In the genomic region with DNA sequence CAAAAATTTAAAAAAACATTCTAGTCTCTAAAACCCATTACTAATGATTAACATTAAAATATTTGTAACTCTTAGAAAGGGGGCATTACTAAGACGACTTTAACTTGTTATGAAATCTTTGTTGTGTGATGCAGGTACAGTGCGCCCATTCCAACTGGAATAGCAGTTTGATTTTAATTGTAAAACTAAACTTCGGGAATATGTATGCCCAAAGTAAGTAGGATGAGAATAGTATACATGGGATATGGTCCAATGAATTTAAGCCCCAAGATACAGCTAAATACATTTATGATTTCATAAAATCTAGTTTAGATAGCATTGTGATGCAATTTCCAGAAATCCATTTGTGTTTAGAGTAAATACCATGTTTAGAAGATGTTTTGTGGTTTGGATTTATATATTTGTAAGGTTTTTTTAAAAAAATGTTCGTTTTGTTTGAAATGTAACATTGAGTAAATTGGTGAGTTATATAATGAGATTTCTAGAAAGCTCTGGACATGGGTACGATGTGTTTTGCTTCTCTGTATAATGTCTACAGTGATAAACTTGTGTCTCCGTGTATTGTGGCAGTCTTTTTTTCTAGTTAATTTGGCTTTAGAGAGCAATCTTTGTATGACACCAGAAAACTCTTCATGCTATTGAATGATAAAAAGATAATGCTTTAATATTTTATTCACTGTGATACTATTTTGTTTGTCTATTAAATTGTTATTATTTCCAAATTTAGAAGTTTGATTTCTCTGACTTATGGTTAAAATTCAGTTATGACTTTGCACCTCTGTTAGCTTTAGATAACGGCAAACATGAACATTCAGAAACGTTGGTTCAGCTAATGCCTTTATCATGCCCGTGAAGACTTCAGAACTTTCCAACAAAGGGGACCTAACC, we compare ENCODE assay signal across 1 cellular context.
A peak's percentile ranks its signal among the peaks of the same experiment; 100 is the strongest.
TF ChIP-seq lines count a peak whose summit lies in the region.

No MANE protein-coding gene starts in this region.

TF ChIP-seq in K562, 482 proteins besides CTCF, POLR2A, EP300 and RAD21 (continued from another document and continues in another):
- no peak for TF ChIP-seq E2F3 (CRISPR knock-in tag; IDR thresholded peaks at IDR 0.05)
- TF ChIP-seq CBX2 (IDR thresholded peaks at IDR 0.05; ENCODE audit: insufficient read depth, low read length, poor library complexity, severe bottlenecking), result no peak
- TF ChIP-seq HDAC2 (IDR thresholded peaks at IDR 0.05), result no peak
- TF ChIP-seq, protein P1, sequence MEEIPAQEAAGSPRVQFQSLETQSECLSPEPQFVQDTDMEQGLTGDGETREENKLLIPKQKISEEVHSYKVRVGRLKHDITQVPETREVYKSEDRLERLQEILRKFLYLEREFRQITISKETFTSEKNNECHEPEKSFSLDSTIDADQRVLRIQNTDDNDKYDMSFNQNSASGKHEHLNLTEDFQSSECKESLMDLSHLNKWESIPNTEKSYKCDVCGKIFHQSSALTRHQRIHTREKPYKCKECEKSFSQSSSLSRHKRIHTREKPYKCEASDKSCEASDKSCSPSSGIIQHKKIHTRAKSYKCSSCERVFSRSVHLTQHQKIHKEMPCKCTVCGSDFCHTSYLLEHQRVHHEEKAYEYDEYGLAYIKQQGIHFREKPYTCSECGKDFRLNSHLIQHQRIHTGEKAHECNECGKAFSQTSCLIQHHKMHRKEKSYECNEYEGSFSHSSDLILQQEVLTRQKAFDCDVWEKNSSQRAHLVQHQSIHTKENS (CRISPR knock-in tag; IDR thresholded peaks at IDR 0.05), result no peak
- TF ChIP-seq, protein P2, sequence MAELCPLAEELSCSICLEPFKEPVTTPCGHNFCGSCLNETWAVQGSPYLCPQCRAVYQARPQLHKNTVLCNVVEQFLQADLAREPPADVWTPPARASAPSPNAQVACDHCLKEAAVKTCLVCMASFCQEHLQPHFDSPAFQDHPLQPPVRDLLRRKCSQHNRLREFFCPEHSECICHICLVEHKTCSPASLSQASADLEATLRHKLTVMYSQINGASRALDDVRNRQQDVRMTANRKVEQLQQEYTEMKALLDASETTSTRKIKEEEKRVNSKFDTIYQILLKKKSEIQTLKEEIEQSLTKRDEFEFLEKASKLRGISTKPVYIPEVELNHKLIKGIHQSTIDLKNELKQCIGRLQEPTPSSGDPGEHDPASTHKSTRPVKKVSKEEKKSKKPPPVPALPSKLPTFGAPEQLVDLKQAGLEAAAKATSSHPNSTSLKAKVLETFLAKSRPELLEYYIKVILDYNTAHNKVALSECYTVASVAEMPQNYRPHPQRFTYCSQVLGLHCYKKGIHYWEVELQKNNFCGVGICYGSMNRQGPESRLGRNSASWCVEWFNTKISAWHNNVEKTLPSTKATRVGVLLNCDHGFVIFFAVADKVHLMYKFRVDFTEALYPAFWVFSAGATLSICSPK (IDR thresholded peaks at IDR 0.05; ENCODE audit: borderline replicate concordance), result no peak
- TF ChIP-seq TBL1XR1 (IDR thresholded peaks at IDR 0.05; ENCODE audit: low read length in 2 of 2), result peak in 1 of 2 experiments; percentile 48; a peak in 1 of 4 replicates
- TF ChIP-seq ZZZ3 (IDR thresholded peaks at IDR 0.05), result no peak
- no peak for TF ChIP-seq PTBP1 (IDR thresholded peaks at IDR 0.05; ENCODE audit: low read depth, low read length)
- peak; percentile 86 for TF ChIP-seq NCOR1 (IDR thresholded peaks at IDR 0.05)
- TF ChIP-seq, protein P3, sequence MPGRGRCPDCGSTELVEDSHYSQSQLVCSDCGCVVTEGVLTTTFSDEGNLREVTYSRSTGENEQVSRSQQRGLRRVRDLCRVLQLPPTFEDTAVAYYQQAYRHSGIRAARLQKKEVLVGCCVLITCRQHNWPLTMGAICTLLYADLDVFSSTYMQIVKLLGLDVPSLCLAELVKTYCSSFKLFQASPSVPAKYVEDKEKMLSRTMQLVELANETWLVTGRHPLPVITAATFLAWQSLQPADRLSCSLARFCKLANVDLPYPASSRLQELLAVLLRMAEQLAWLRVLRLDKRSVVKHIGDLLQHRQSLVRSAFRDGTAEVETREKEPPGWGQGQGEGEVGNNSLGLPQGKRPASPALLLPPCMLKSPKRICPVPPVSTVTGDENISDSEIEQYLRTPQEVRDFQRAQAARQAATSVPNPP (IDR thresholded peaks at IDR 0.05; ENCODE audit: borderline replicate concordance, insufficient read depth, insufficient read length), result no peak
- no peak for TF ChIP-seq SREBF2 (CRISPR knock-in tag; IDR thresholded peaks at IDR 0.05)
- TF ChIP-seq, protein P4, sequence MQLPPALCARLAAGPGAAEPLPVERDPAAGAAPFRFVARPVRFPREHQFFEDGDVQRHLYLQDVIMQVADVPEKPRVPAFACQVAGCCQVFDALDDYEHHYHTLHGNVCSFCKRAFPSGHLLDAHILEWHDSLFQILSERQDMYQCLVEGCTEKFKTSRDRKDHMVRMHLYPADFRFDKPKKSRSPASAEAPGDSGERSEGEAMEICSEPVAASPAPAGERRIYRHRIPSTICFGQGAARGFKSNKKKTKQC (CRISPR knock-in tag; IDR thresholded peaks at IDR 0.05), result no peak
- TF ChIP-seq GABPB2 (CRISPR knock-in tag; conservative IDR thresholded peaks at IDR 0.05), result no peak
- no peak for TF ChIP-seq SUPT5H (IDR thresholded peaks at IDR 0.05)
- no peak for TF ChIP-seq ZFX (CRISPR knock-in tag; IDR thresholded peaks at IDR 0.05)
- TF ChIP-seq SREBF1 (IDR thresholded peaks at IDR 0.05; ENCODE audit: borderline replicate concordance, low read depth, low read length), result no peak
- TF ChIP-seq SMARCA4 (IDR thresholded peaks at IDR 0.05), result peak; percentile 92
- no peak for TF ChIP-seq ZKSCAN1 (IDR thresholded peaks at IDR 0.05; ENCODE audit: low read depth, low read length)
- TF ChIP-seq, protein P5, sequence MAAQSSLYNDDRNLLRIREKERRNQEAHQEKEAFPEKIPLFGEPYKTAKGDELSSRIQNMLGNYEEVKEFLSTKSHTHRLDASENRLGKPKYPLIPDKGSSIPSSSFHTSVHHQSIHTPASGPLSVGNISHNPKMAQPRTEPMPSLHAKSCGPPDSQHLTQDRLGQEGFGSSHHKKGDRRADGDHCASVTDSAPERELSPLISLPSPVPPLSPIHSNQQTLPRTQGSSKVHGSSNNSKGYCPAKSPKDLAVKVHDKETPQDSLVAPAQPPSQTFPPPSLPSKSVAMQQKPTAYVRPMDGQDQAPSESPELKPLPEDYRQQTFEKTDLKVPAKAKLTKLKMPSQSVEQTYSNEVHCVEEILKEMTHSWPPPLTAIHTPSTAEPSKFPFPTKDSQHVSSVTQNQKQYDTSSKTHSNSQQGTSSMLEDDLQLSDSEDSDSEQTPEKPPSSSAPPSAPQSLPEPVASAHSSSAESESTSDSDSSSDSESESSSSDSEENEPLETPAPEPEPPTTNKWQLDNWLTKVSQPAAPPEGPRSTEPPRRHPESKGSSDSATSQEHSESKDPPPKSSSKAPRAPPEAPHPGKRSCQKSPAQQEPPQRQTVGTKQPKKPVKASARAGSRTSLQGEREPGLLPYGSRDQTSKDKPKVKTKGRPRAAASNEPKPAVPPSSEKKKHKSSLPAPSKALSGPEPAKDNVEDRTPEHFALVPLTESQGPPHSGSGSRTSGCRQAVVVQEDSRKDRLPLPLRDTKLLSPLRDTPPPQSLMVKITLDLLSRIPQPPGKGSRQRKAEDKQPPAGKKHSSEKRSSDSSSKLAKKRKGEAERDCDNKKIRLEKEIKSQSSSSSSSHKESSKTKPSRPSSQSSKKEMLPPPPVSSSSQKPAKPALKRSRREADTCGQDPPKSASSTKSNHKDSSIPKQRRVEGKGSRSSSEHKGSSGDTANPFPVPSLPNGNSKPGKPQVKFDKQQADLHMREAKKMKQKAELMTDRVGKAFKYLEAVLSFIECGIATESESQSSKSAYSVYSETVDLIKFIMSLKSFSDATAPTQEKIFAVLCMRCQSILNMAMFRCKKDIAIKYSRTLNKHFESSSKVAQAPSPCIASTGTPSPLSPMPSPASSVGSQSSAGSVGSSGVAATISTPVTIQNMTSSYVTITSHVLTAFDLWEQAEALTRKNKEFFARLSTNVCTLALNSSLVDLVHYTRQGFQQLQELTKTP (IDR thresholded peaks at IDR 0.05; ENCODE audit: low read depth in 1 of 2, partially characterized antibody in 2 of 2), result peak in 1 of 2 experiments; percentile 35
- TF ChIP-seq ZNF12 (CRISPR knock-in tag; IDR thresholded peaks at IDR 0.05), result no peak
- no peak for TF ChIP-seq TCFL5 (CRISPR knock-in tag; conservative IDR thresholded peaks at IDR 0.05)
- TF ChIP-seq ELF2 (CRISPR knock-in tag; IDR thresholded peaks at IDR 0.05), result no peak
- no peak for TF ChIP-seq ETV1 (tag; conservative IDR thresholded peaks at IDR 0.05; ENCODE audit: low read depth)
- TF ChIP-seq NUFIP1 (IDR thresholded peaks at IDR 0.05; ENCODE audit: partially characterized antibody), result no peak
- no peak for TF ChIP-seq OTX1 (CRISPR knock-in tag; IDR thresholded peaks at IDR 0.05)
- no peak for TF ChIP-seq ZNF764 (CRISPR knock-in tag; IDR thresholded peaks at IDR 0.05; ENCODE audit: low read depth)
- TF ChIP-seq, protein P6, sequence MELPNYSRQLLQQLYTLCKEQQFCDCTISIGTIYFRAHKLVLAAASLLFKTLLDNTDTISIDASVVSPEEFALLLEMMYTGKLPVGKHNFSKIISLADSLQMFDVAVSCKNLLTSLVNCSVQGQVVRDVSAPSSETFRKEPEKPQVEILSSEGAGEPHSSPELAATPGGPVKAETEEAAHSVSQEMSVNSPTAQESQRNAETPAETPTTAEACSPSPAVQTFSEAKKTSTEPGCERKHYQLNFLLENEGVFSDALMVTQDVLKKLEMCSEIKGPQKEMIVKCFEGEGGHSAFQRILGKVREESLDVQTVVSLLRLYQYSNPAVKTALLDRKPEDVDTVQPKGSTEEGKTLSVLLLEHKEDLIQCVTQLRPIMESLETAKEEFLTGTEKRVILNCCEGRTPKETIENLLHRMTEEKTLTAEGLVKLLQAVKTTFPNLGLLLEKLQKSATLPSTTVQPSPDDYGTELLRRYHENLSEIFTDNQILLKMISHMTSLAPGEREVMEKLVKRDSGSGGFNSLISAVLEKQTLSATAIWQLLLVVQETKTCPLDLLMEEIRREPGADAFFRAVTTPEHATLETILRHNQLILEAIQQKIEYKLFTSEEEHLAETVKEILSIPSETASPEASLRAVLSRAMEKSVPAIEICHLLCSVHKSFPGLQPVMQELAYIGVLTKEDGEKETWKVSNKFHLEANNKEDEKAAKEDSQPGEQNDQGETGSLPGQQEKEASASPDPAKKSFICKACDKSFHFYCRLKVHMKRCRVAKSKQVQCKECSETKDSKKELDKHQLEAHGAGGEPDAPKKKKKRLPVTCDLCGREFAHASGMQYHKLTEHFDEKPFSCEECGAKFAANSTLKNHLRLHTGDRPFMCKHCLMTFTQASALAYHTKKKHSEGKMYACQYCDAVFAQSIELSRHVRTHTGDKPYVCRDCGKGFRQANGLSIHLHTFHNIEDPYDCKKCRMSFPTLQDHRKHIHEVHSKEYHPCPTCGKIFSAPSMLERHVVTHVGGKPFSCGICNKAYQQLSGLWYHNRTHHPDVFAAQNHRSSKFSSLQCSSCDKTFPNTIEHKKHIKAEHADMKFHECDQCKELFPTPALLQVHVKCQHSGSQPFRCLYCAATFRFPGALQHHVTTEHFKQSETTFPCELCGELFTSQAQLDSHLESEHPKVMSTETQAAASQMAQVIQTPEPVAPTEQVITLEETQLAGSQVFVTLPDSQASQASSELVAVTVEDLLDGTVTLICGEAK (IDR thresholded peaks at IDR 0.05), result no peak
- TF ChIP-seq, protein P6 (CRISPR knock-in tag; IDR thresholded peaks at IDR 0.05), result no peak
- TF ChIP-seq MAFF (IDR thresholded peaks at IDR 0.05; ENCODE audit: low read length), result peak; percentile 62; the same call in 1 of the 2 replicates
- no peak for TF ChIP-seq CREBBP (IDR thresholded peaks at IDR 0.05; ENCODE audit: low read depth, low read length)
- no peak for TF ChIP-seq HDGF (IDR thresholded peaks at IDR 0.05)
- TF ChIP-seq RFX5 (IDR thresholded peaks at IDR 0.05; ENCODE audit: low read depth, low read length), result 0 out of 2 replicates have a peak, but pooled peaks have one; percentile 9
- TF ChIP-seq, protein P7, sequence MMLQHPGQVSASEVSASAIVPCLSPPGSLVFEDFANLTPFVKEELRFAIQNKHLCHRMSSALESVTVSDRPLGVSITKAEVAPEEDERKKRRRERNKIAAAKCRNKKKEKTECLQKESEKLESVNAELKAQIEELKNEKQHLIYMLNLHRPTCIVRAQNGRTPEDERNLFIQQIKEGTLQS (IDR thresholded peaks at IDR 0.05), result peak; percentile 85
- TF ChIP-seq, protein P7 (CRISPR knock-in tag; conservative IDR thresholded peaks at IDR 0.05), result no peak
- no peak for TF ChIP-seq FOS (IDR thresholded peaks at IDR 0.05; ENCODE audit: extremely low read depth, insufficient read length)
- TF ChIP-seq ZNF445 (CRISPR knock-in tag; IDR thresholded peaks at IDR 0.05; ENCODE audit: low read depth), result no peak
- no peak for TF ChIP-seq MIER1 (IDR thresholded peaks at IDR 0.05; ENCODE audit: low read depth)
- TF ChIP-seq ZNF124 (CRISPR knock-in tag; IDR thresholded peaks at IDR 0.05), result no peak
- TF ChIP-seq NCOA4 (IDR thresholded peaks at IDR 0.05; ENCODE audit: partially characterized antibody), result no peak
- TF ChIP-seq FOSL1 (tag; conservative IDR thresholded peaks at IDR 0.05), result peak; percentile 55
- peak; percentile 69; the same call in 1 of the 2 replicates for TF ChIP-seq SMARCC2 (IDR thresholded peaks at IDR 0.05; ENCODE audit: low read depth)
